9 cellular contexts compared by ENCODE assay signal in the genomic region with DNA sequence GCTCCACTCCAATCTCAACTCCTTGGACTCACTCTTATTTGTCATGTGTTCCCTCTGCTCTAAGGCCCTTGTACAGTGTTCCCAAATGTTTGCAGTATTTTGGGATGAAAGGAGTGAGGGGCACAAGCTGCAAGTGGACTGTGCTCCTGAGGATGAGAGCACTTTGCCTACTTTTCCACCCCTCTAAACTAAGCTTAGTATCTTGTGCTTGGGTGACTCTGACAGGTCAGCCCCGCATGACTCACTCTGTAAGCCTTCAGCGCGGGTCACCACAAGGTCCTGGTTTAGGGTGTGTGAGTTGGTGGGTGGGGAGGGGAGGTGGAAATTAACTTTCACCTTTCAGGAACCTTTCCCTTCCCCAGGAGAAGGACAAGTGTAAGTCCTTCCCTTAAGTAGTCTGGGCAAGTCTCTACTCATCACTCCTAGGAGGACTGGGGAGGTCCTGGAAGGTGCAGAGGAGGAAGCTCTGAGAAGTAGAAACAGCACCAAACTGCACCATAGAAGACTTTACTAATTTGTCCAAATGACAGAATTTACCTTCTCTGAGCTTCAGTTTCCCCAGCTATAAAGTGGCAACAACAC.
DNase-seq lines count a peak whose midpoint lies in the region; ATAC-seq and TF ChIP-seq lines count a peak whose summit lies in the region.
"Had no signal": no experiment of that assay in that cellular context is flagged by ENCODE, and none has a peak within 500 bp of the region (broad histone marks: within the 10 kb centered on the region; RNA-seq: fewer than 3 reads in every experiment).

No MANE protein-coding gene starts in this region.

- H3K4me3 Mint-ChIP-seq in stimulated activated effector memory CD8-positive, alpha-beta T cell treated with anti-CD3 and anti-CD28 coated beads, Interleukin-12 subunit alpha, Interleukin-12 subunit beta, amount 100 ng/mL, for 72 hours: no peak overlapping the region

- H3K9me3 Mint-ChIP-seq in stimulated activated effector memory CD8-positive, alpha-beta T cell treated with anti-CD3 and anti-CD28 coated beads, Interleukin-12 subunit alpha, Interleukin-12 subunit beta, amount 100 ng/mL, for 72 hours: no peaks in the 10 kb centered on the region

- peak; percentile 82 for ATAC-seq in stimulated activated effector memory CD8-positive, alpha-beta T cell treated with anti-CD3 and anti-CD28 coated beads, Interleukin-12 subunit alpha, Interleukin-12 subunit beta, amount 100 ng/mL, for 72 hours
- ATAC-seq in HG03521 (IDR thresholded peaks at IDR 0.05; ENCODE audit: unreplicated experiment) (no peak), GM18498 (IDR thresholded peaks at IDR 0.05; ENCODE audit: unreplicated experiment) (no peak), GM18505 (IDR thresholded peaks at IDR 0.05; ENCODE audit: unreplicated experiment) (no peak)

- H3K4me3 ChIP-seq in fibroblast of the aortic adventitia (ENCODE audit: low read depth, low read length): no peak overlapping the region

- peaks cover 5% of the 10 kb centered on the region for H3K4me1 Mint-ChIP-seq in stimulated activated effector memory CD8-positive, alpha-beta T cell treated with anti-CD3 and anti-CD28 coated beads, Interleukin-12 subunit alpha, Interleukin-12 subunit beta, amount 100 ng/mL, for 72 hours

- no peak overlapping the region for H3K27ac Mint-ChIP-seq in stimulated activated effector memory CD8-positive, alpha-beta T cell treated with anti-CD3 and anti-CD28 coated beads, Interleukin-12 subunit alpha, Interleukin-12 subunit beta, amount 100 ng/mL, for 72 hours

- no peak for TF ChIP-seq POLR2A in GM18505 (IDR thresholded peaks at IDR 0.05; ENCODE audit: borderline replicate concordance, extremely low read depth, insufficient read depth, insufficient read length)

- TF ChIP-seq CTCF in fibroblast of the aortic adventitia (IDR thresholded peaks at IDR 0.05; ENCODE audit: insufficient read depth, low read length): no peak

- DNase-seq in HPDE6-E6E7 (ENCODE audit: extremely low spot score) (peak; percentile 99), SK-MEL-5 (ENCODE audit: low read depth, low spot score) (peak; percentile 58), fibroblast of the aortic adventitia (ENCODE audit: low read depth) (peak; percentile 56), UCSD-AML1 (lab: John Stamatoyannopoulos, UW; ENCODE audit: unreplicated experiment) (no peak)
- no peak for DNase-seq in stimulated activated effector memory CD8-positive, alpha-beta T cell treated with anti-CD3 and anti-CD28 coated beads, Interleukin-12 subunit alpha, Interleukin-12 subunit beta, amount 100 ng/mL, for 72 hours (ENCODE audit: low spot score in 2 of 2)
- DNase-seq: anterior cingulate cortex had no signal

- H3K36me3 Mint-ChIP-seq in stimulated activated effector memory CD8-positive, alpha-beta T cell treated with anti-CD3 and anti-CD28 coated beads, Interleukin-12 subunit alpha, Interleukin-12 subunit beta, amount 100 ng/mL, for 72 hours: no peaks in the 10 kb centered on the region

- in situ Hi-C loops in SK-MEL-5 (cut with HindIII; ENCODE audit: low pct_unique_long_range_greater_than_20kb, low sequenced_read_pairs): no loop called here

Comparison
In these comparisons a context has a peak if more than half of its experiments do, and no peak if none do; other contexts are left out.
1. DNase-seq: peak in HPDE6-E6E7 (single experiment), SK-MEL-5 (single experiment) and fibroblast of the aortic adventitia (single experiment); none in stimulated activated effector memory CD8-positive, alpha-beta T cell treated with anti-CD3 and anti-CD28 coated beads, Interleukin-12 subunit alpha, Interleukin-12 subunit beta, amount 100 ng/mL, for 72 hours (0 of 2) and UCSD-AML1 (single experiment).